ENCODE assay signal across 27 cellular contexts in the genomic region with DNA sequence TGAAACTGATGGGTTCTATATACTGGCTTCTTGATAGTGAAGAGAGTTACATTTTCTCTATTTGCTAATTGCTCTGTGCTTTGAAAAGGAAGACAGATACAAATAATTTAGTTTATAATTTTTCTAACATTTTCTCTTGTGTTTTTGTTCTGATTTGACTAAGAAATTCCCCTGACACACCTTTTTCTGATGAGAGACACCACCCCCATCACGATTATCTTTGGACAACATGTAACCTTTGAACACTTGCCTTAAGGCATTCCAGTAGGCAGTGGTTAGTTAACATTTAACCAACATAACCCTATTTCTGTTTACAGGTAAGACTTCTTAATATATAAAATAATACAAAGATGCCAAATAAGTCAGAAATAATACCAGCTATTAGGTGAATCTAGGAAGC. TPM values are rescaled to one million over a fixed set of nuclear protein-coding genes. Genes with fewer than 3 reads are reported as not detected.
DNase-seq lines count a peak whose midpoint lies in the region; ATAC-seq, FAIRE-seq and TF ChIP-seq lines count a peak whose summit lies in the region.
"Had no signal": no experiment of that assay in that cellular context is flagged by ENCODE, and none has a peak within 500 bp of the region (broad histone marks: within the 10 kb centered on the region; RNA-seq: fewer than 3 reads in every experiment).

No MANE protein-coding gene starts in this region.

- H3K36me3 ChIP-seq in kidney (ENCODE audit: control insufficient read depth in 1 of 2, insufficient read depth in 2 of 2, low read length in 2 of 2) (no peaks in the 10 kb centered on the region), mucosa of rectum (ENCODE audit: control insufficient read depth in 2 of 2, insufficient read depth in 2 of 2, low read length in 2 of 2) (no peaks in the 10 kb centered on the region)
- H3K36me3 ChIP-seq: BE2C had no signal

- intact Hi-C loops in kidney (cut with DNase I), result no loop called here

- FAIRE-seq in kidney (lab: Jason Lieb, UNC), result peak; percentile 61
- FAIRE-seq: GM12891, K562 had no signal

- H3K9ac ChIP-seq in kidney (ENCODE audit: low read length in 2 of 2) (no peak overlapping the region), mucosa of rectum (ENCODE audit: low read depth in 1 of 2, low read length in 2 of 2) (no peak overlapping the region)

- H3K36me3 Mint-ChIP-seq in endothelial cell (ENCODE audit: low read depth, unreplicated experiment), result peaks cover 2% of the 10 kb centered on the region
- H3K36me3 Mint-ChIP-seq: CD14-positive monocyte had no signal

- H3K4me1 ChIP-seq in kidney (ENCODE audit: control insufficient read depth in 1 of 2, insufficient read depth in 1 of 2, low read depth in 1 of 2, low read length in 2 of 2), result peaks cover 0 to 18% of the 10 kb centered on the region in 2 donors
- H3K4me1 ChIP-seq in mucosa of rectum (ENCODE audit: control insufficient read depth in 2 of 2, insufficient read depth in 2 of 2, low read length in 2 of 2), result peaks cover 17 to 21% of the 10 kb centered on the region in 2 donors
- H3K4me1 ChIP-seq: BE2C had no signal

- ATAC-seq in GM18907 (IDR thresholded peaks at IDR 0.05; ENCODE audit: unreplicated experiment) (no peak), HG03175 (IDR thresholded peaks at IDR 0.05; ENCODE audit: unreplicated experiment) (no peak)
- ATAC-seq: K562, Panc1 had no signal

- no peaks in the 10 kb centered on the region for H3K9me3 Mint-ChIP-seq in endothelial cell (ENCODE audit: unreplicated experiment)
- H3K9me3 Mint-ChIP-seq: CD8-positive, alpha-beta memory T cell had no signal

- no peak overlapping the region for H3K27ac Mint-ChIP-seq in endothelial cell (ENCODE audit: unreplicated experiment)
- H3K27ac Mint-ChIP-seq: CD14-positive monocyte; CD8-positive, alpha-beta memory T cell had no signal

- no peaks in the 10 kb centered on the region for H3K27me3 ChIP-seq in mucosa of rectum (ENCODE audit: control insufficient read depth in 2 of 2, insufficient read depth in 2 of 2, low read length in 2 of 2)
- H3K27me3 ChIP-seq: BE2C had no signal

- no peak overlapping the region for H3K4me3 ChIP-seq in kidney (ENCODE audit: low read length in 2 of 2)
- H3K4me3 ChIP-seq in mucosa of rectum (ENCODE audit: low read length in 2 of 2), result no peak overlapping the region
- H3K4me3 ChIP-seq: K562 had no signal

- DNase-seq in LoVo (ENCODE audit: low spot score) (peak; percentile 66), kidney (no peak), endothelial cell (ENCODE audit: low spot score) (no peak)
- DNase-seq in stimulated activated CD4-positive, alpha-beta T cell treated with anti-CD3 and anti-CD28 coated beads, Interleukin-12 subunit alpha, Interleukin-12 subunit beta, amount 100 ng/mL, for 4 hours, result no peak
- DNase-seq: ACHN; BE2C; Calu3; CD8-positive, alpha-beta memory T cell; DMS79 treated with DMSO at 0.1 percent for 48 hours; GF-D8; Kasumi-1; MV-4-11; NCI-H1105 treated with DMSO at 0.1 percent for 48 hours; NCI-H146; NCI-H1930; NCI-H2171; NCI-H226; NCI-H510A; NCI-H69; SHP77 treated with DMSO at 0.1 percent for 48 hours had no signal

- H3K4me3 Mint-ChIP-seq in endothelial cell (ENCODE audit: unreplicated experiment), result no peak overlapping the region
- H3K4me3 Mint-ChIP-seq: CD14-positive monocyte had no signal

- H3K9me3 ChIP-seq in kidney (ENCODE audit: control insufficient read depth in 1 of 2, low read length in 2 of 2) (no peaks in the 10 kb centered on the region), mucosa of rectum (ENCODE audit: control insufficient read depth in 2 of 2, low read length in 2 of 2) (no peaks in the 10 kb centered on the region)
- H3K9me3 ChIP-seq: BE2C had no signal

- TF ChIP-seq CTCF in kidney (IDR thresholded peaks at IDR 0.05; ENCODE audit: borderline replicate concordance, extremely low read depth, insufficient read depth), result no peak
- TF ChIP-seq CTCF in endothelial cell (IDR thresholded peaks at IDR 0.05; ENCODE audit: unreplicated experiment), result no peak

- H3K27ac ChIP-seq in kidney (ENCODE audit: low read depth in 2 of 2, low read length in 2 of 2) (peak overlapping the region in 1 of 2 donors; percentile 8), mucosa of rectum (ENCODE audit: low read depth in 2 of 2, low read length in 2 of 2) (peak overlapping the region; percentile 32 to 61)

- peaks cover 10% of the 10 kb centered on the region for H3K27me3 Mint-ChIP-seq in endothelial cell (ENCODE audit: unreplicated experiment)

- peaks cover 8% of the 10 kb centered on the region for H3K4me1 Mint-ChIP-seq in endothelial cell (ENCODE audit: unreplicated experiment)

RNA-seq across cellular contexts. Expression of gene PTBP3, which starts 4.1 kb away (rescaled TPM):
- total RNA-seq in kidney, result 86.6 TPM
- polyA plus RNA-seq in kidney (ENCODE audit: insufficient read depth, low read depth, low replicate concordance), result 14.0 TPM
- 94.0 TPM for total RNA-seq in endothelial cell (ENCODE audit: unreplicated experiment)

RNA-seq across cellular contexts. Expression of gene HSDL2, which starts 42.4 kb away (rescaled TPM):
- total RNA-seq in kidney, result 30.2 TPM
- 67.0 TPM for polyA plus RNA-seq in kidney (ENCODE audit: insufficient read depth, low read depth, low replicate concordance)
- 7.9 TPM for total RNA-seq in endothelial cell (ENCODE audit: unreplicated experiment)
